Comparison of ENCODE assay signal across 8 cellular contexts in genomic region chr10:68330852-68331454, GRCh38. TPM values are rescaled to one million over a fixed set of nuclear protein-coding genes. Genes with fewer than 3 reads are reported as not detected.
DNase-seq lines count a peak whose midpoint lies in the region; ATAC-seq and TF ChIP-seq lines count a peak whose summit lies in the region.

No MANE protein-coding gene starts in this region.

- peak overlapping the region; percentile 99 for H3K9ac ChIP-seq in SK-N-SH
- peak overlapping the region; percentile 94 to 99 for H3K9ac ChIP-seq in duodenal mucosa (ENCODE audit: low read depth in 1 of 2, low read length in 2 of 2)

- H4K20me1 ChIP-seq in SK-N-SH (ENCODE audit: insufficient read depth) = peaks cover 32% of the 10 kb centered on the region

- H3K9me3 ChIP-seq in SK-N-SH = no peaks in the 10 kb centered on the region
- no peaks in the 10 kb centered on the region for H3K9me3 ChIP-seq in duodenal mucosa (ENCODE audit: control insufficient read depth in 1 of 2, low read length in 2 of 2)
- H3K9me3 ChIP-seq in testis = no peaks in the 10 kb centered on the region

- ATAC-seq in SK-N-SH treated with all-trans-retinoic acid at 6 μM for 48 hours = no peak

- H3K27ac ChIP-seq in SK-N-SH (ENCODE audit: low read depth in 2 of 2, low read length in 1 of 2) = peak overlapping the region; percentile 95 to 98
- H3K27ac ChIP-seq in VCaP = peak overlapping the region; percentile 98
- peak overlapping the region; percentile 94 for H3K27ac ChIP-seq in duodenal mucosa (ENCODE audit: low read depth, low read length)
- peak overlapping the region; percentile 99 to 100 for H3K27ac ChIP-seq in testis

- POLR2A ChIA-PET in SK-N-SH (lab: Yijun Ruan, JAX) = interaction anchor here (0.7 to 1.4 kb wide), 6 partner anchors 8 to 118 kb away, joined by 3 to 11 read pairs (median 3); partner anchors contain the start of gene RUFY2

- H3K4me1 ChIP-seq in SK-N-SH (ENCODE audit: control insufficient read depth in 1 of 2, insufficient read depth in 2 of 2, low read depth in 1 of 2, low read length in 1 of 2) = peaks cover 22 to 30% of the 10 kb centered on the region in 2 experiments
- H3K4me1 ChIP-seq in duodenal mucosa (ENCODE audit: control insufficient read depth in 1 of 2, insufficient read depth in 2 of 2, low read length in 2 of 2) = peaks cover 32 to 36% of the 10 kb centered on the region in 2 donors
- peaks cover 25% of the 10 kb centered on the region for H3K4me1 ChIP-seq in testis

- H3K27me3 ChIP-seq in SK-N-SH (ENCODE audit: insufficient read depth) (no peaks in the 10 kb centered on the region), duodenal mucosa (ENCODE audit: control insufficient read depth in 1 of 2, insufficient read depth in 2 of 2, low read length in 2 of 2) (no peaks in the 10 kb centered on the region), testis (no peaks in the 10 kb centered on the region)

- H3K4me3 ChIP-seq in SK-N-SH (ENCODE audit: low read depth in 2 of 2, low read length in 1 of 2) (peak overlapping the region; percentile 85 to 91), duodenal mucosa (ENCODE audit: low read depth in 1 of 2, low read length in 2 of 2) (peak overlapping the region; percentile 91 to 94), testis (peak overlapping the region; percentile 85 to 98)

- TF ChIP-seq EP300 in SK-N-SH (IDR thresholded peaks at IDR 0.05; ENCODE audit: borderline replicate concordance in 1 of 2, low read depth in 1 of 2, low read length in 1 of 2) = no peak

- no peak for TF ChIP-seq RAD21 in SK-N-SH (IDR thresholded peaks at IDR 0.05; ENCODE audit: low read length)

- WGBS in SK-N-SH (ENCODE audit: low lambda C conversion rate) = 35% methylated on average over 29 of the region's 29 CpGs
- 9 to 10% methylated on average over 29 of the region's 29 CpGs for WGBS in testis, 2 donors

- intact Hi-C loops in testis (cut with DNase I; ENCODE audit: low total_unique reads) = no loop called here

- CTCF ChIA-PET in SK-N-SH (lab: Yijun Ruan, JAX) = interaction anchor here (0.5 to 1.5 kb wide), 3 partner anchors 80 to 341 kb away, joined by 3 to 4 read pairs (median 3); no protein-coding TSS in a partner anchor

- peaks cover 40% of the 10 kb centered on the region for H3F3A ChIP-seq in SK-N-SH (replicated peaks; ENCODE audit: insufficient read depth)

- no peaks in the 10 kb centered on the region for H3K9me2 ChIP-seq in SK-N-SH

- TF ChIP-seq POLR2A in testis (IDR thresholded peaks at IDR 0.05) = no peak

- TF ChIP-seq CTCF in SK-N-SH (IDR thresholded peaks at IDR 0.05) = no peak
- no peak for TF ChIP-seq CTCF in VCaP (conservative IDR thresholded peaks at IDR 0.05)
- no peak for TF ChIP-seq CTCF in testis (IDR thresholded peaks at IDR 0.05)

- H3K79me2 ChIP-seq in SK-N-SH (ENCODE audit: insufficient read depth) = peaks cover 50% of the 10 kb centered on the region

- peak overlapping the region; percentile 58 for H2AFZ ChIP-seq in SK-N-SH (ENCODE audit: low read depth)

- H3K4me2 ChIP-seq in SK-N-SH = peak overlapping the region; percentile 76

- DNase-seq in SK-N-SH (no peak), mucosa of gallbladder (ENCODE audit: low spot score) (peak; percentile 25), testis (peak; percentile 59), germinal center (ENCODE audit: low spot score) (no peak), AG20443 (ENCODE audit: low spot score) (no peak)

- H3K36me3 ChIP-seq in SK-N-SH (replicated peaks in 1 of 2; ENCODE audit: control insufficient read depth in 1 of 2, insufficient read depth in 2 of 2, low read length in 1 of 2) (peaks cover 6 to 8% of the 10 kb centered on the region in 2 experiments), duodenal mucosa (ENCODE audit: control insufficient read depth in 1 of 2, insufficient read depth in 2 of 2, low read length in 2 of 2) (no peaks in the 10 kb centered on the region), testis (ENCODE audit: low read depth, missing control alignments) (no peaks in the 10 kb centered on the region)

TF ChIP-seq in SK-N-SH, 30 proteins besides CTCF, POLR2A, EP300 and RAD21 (continues in another document):
- TF ChIP-seq USF2 (IDR thresholded peaks at IDR 0.05; ENCODE audit: borderline replicate concordance, low read depth, low read length) = no peak
- TF ChIP-seq REST (IDR thresholded peaks at IDR 0.05; ENCODE audit: low read depth, low read length) = no peak
- no peak for TF ChIP-seq GATA2 (CRISPR knock-in tag; IDR thresholded peaks at IDR 0.05)

TF ChIP-seq in SK-N-SH treated with all-trans-retinoic acid at 6 μM for 48 hours, 23 proteins besides CTCF, POLR2A, EP300 and RAD21:
- TF ChIP-seq GLIS3 (CRISPR knock-in tag; IDR thresholded peaks at IDR 0.05) (no peak), ZFP3 (CRISPR knock-in tag; IDR thresholded peaks at IDR 0.05) (no peak), TSHZ2 (CRISPR knock-in tag; IDR thresholded peaks at IDR 0.05) (no peak), SNAI2 (CRISPR knock-in tag; IDR thresholded peaks at IDR 0.05) (no peak), OSR1 (CRISPR knock-in tag; IDR thresholded peaks at IDR 0.05) (no peak), ZNF70 (CRISPR knock-in tag; IDR thresholded peaks at IDR 0.05) (no peak), ESRRG (CRISPR knock-in tag; IDR thresholded peaks at IDR 0.05) (no peak), RARB (CRISPR knock-in tag; IDR thresholded peaks at IDR 0.05) (no peak), ISL1 (CRISPR knock-in tag; IDR thresholded peaks at IDR 0.05) (no peak), ARNTL (CRISPR knock-in tag; IDR thresholded peaks at IDR 0.05; ENCODE audit: borderline replicate concordance, low read depth) (no peak), PPARA (CRISPR knock-in tag; IDR thresholded peaks at IDR 0.05; ENCODE audit: borderline replicate concordance) (no peak)
TF ChIP-seq in SK-N-SH treated with all-trans-retinoic acid at 6 μM for 48 hours: peak in this region for 0.

RNA-seq across cellular contexts. Expression of gene HNRNPH3, which starts 0.9 kb away (rescaled TPM):
- 58.4 and 73.0 TPM in 2 replicates for polyA plus RNA-seq in SK-N-SH (2012; rRNA removed)
- 98.3 and 151 TPM in 2 replicates for polyA plus RNA-seq in SK-N-SH (2012; cell fraction: cytosol; rRNA removed)
- polyA plus RNA-seq in SK-N-SH (2012; cell fraction: nucleus; rRNA removed) = 23.9 and 53.9 TPM in 2 replicates
- total RNA-seq in mucosa of gallbladder = 94.2 TPM
- 100 to 1,000 TPM in 1 of 2 donors, 10 to 100 TPM in 1; 87.9 to 103 TPM for total RNA-seq in testis
- polyA plus RNA-seq in testis (ENCODE audit: insufficient read depth, low read depth, low replicate concordance) = 220 TPM

RNA-seq across cellular contexts. Expression of gene PBLD, which starts 1.8 kb away (rescaled TPM):
- polyA plus RNA-seq in SK-N-SH (2012; rRNA removed) (0.94 and 1.4 TPM in 2 replicates), testis (ENCODE audit: insufficient read depth, low read depth, low replicate concordance) (4.4 TPM)
- 1.6 and 2.3 TPM in 2 replicates for polyA plus RNA-seq in SK-N-SH (2012; cell fraction: cytosol; rRNA removed)
- polyA plus RNA-seq in SK-N-SH (2012; cell fraction: nucleus; rRNA removed) = 3.3 and 5.2 TPM in 2 replicates
- total RNA-seq in mucosa of gallbladder (8.0 TPM), testis (1 to 10 TPM; 7.6 TPM)

Comparison
In these comparisons a context has a peak if more than half of its experiments do, and no peak if none do; other contexts are left out.
1. DNase-seq: peak in mucosa of gallbladder (single experiment) and testis (single experiment); none in SK-N-SH (single experiment), germinal center (single experiment) and AG20443 (single experiment).
2. Peak in every context shown above with its lines, with median percentiles within 50 percentile points of each other: H3K27ac ChIP-seq and H3K4me3 ChIP-seq.